1 cellular context compared by ENCODE assay signal in the genomic region with DNA sequence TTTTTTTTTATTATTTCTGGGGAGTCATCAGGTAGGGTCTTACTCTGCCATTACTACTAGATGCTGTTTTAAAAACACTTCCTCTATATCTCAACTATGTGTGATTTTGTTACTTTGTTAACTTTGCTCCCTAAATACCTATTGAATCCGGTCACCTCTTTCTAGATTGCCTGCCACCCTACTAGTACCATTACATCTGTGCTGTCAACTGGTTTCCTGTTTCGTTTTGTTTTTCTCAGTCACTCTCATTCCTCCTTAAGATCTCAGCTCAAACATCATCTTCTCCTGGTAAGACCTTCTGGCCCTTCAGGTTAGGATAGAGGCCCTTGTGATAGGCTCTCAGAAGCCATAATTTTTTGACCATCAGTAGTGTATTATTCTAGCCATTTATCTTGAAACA.
TF ChIP-seq lines count a peak whose summit lies in the region.

No MANE protein-coding gene starts in this region.

TF ChIP-seq in H1, 55 proteins besides CTCF, POLR2A, EP300 and RAD21 (continued from another document):
- TF ChIP-seq KDM1A (IDR thresholded peaks at IDR 0.05; ENCODE audit: borderline replicate concordance, low read length) (no peak), BRCA1 (IDR thresholded peaks at IDR 0.05; ENCODE audit: low read depth, low read length) (no peak)
